ENCODE assay signal across 21 cellular contexts in genomic region chr14:90348270-90348669, GRCh38.
"Had no signal": no experiment of that assay in that cellular context is flagged by ENCODE, and none has a peak within 500 bp of the region (broad histone marks: within the 10 kb centered on the region; RNA-seq: fewer than 3 reads in every experiment).

No MANE protein-coding gene starts in this region.

- H3K4me3 Mint-ChIP-seq: immature natural killer cell; memory B cell; mesothelial cell of epicardium; naive thymus-derived CD4-positive, alpha-beta T cell had no signal

- H3K4me1 Mint-ChIP-seq: immature natural killer cell, memory B cell, mesothelial cell of epicardium, naive B cell had no signal

- DNase-seq: hippocampal formation; hypothalamus; immature natural killer cell; islet precursor cell; kidney; kidney glomerular epithelial cell; left cardiac atrium; left colon; left lung; left ventricle myocardium inferior; left ventricle myocardium superior; lower lobe of right lung; mammary epithelial cell; mesenchymal stem cell; midbrain; mucosa of descending colon; naive B cell; naive thymus-derived CD4-positive, alpha-beta T cell had no signal

- H3K27ac Mint-ChIP-seq: immature natural killer cell; memory B cell; mesothelial cell of epicardium; naive B cell; naive thymus-derived CD4-positive, alpha-beta T cell had no signal

- H3K9me3 Mint-ChIP-seq: immature natural killer cell; memory B cell; mesothelial cell of epicardium; naive B cell; naive thymus-derived CD4-positive, alpha-beta T cell had no signal

- ATAC-seq: left cardiac atrium; left colon; left lobe of liver; left lung; left ventricle myocardium superior; lower lobe of right lung; mucosa of descending colon; naive thymus-derived CD4-positive, alpha-beta T cell had no signal

- H3K36me3 Mint-ChIP-seq: immature natural killer cell; memory B cell; mesothelial cell of epicardium; naive B cell; naive thymus-derived CD4-positive, alpha-beta T cell had no signal
